15 cellular contexts compared by ENCODE assay signal in the genomic region with DNA sequence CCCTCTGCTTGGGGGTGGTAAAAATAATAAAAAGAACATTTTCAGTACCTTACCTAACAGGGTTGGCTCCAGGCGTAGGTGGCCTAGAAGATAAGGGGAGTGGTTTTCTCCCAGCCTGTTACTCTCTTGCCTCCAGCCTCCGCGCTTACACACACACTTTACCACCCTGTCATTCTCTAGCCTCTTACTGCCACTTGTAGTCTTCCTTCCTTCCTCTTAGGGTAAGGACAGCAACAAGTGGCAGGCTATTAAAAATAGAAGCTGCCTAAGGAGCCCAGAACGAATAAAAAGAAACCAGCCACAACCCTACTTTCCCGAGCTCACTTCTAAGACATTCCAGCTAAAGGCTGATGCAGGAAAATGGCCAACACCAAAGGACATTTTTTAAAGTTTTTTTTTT. TPM values are rescaled to one million over a fixed set of nuclear protein-coding genes. Genes with fewer than 3 reads are reported as not detected.
DNase-seq lines count a peak whose midpoint lies in the region; TF ChIP-seq lines count a peak whose summit lies in the region.
"Had no signal": no experiment of that assay in that cellular context is flagged by ENCODE, and none has a peak within 500 bp of the region (broad histone marks: within the 10 kb centered on the region; RNA-seq: fewer than 3 reads in every experiment).

No MANE protein-coding gene starts in this region.

- peak overlapping the region; percentile 35 for H2AFZ ChIP-seq in osteoblast (ENCODE audit: low read length)

- no peak overlapping the region for H3K4me3 Mint-ChIP-seq in dendritic cell treated with granulocyte-macrophage colony-stimulating factor and Interleukin-4, amounts not matched to agents 40 ng/mL and 50 ng/mL, for 4 days
- H3K4me3 Mint-ChIP-seq: activated B cell treated with CpG ODN at 0.5 μM for 24 hours, IgD-negative memory B cell had no signal

- TF ChIP-seq CTCF in osteoblast (IDR thresholded peaks at IDR 0.05; ENCODE audit: extremely low read depth, low read depth, low read length) (no peak), GM13976 (IDR thresholded peaks at IDR 0.05; ENCODE audit: borderline replicate concordance, control extremely low read depth, extremely low read depth, insufficient read depth, missing control alignments) (no peak)

- H3K27me3 ChIP-seq in HUES6 (ENCODE audit: control insufficient read depth, insufficient read depth, low read length) (no peaks in the 10 kb centered on the region), osteoblast (ENCODE audit: insufficient read depth, low read length) (peaks cover 5% of the 10 kb centered on the region)

- H3K27ac ChIP-seq in HUES6 (ENCODE audit: low read depth, low read length) (peak overlapping the region; percentile 43; the same call in 1 of the 2 replicates), osteoblast (ENCODE audit: low read depth, low read length) (no peak overlapping the region)

- no peaks in the 10 kb centered on the region for H4K20me1 ChIP-seq in osteoblast (ENCODE audit: insufficient read depth, low read length)

- peaks cover 24% of the 10 kb centered on the region for H3K4me1 Mint-ChIP-seq in dendritic cell treated with granulocyte-macrophage colony-stimulating factor and Interleukin-4, amounts not matched to agents 40 ng/mL and 50 ng/mL, for 4 days (ENCODE audit: low read depth)

- H3K27me3 Mint-ChIP-seq in dendritic cell treated with granulocyte-macrophage colony-stimulating factor and Interleukin-4, amounts not matched to agents 40 ng/mL and 50 ng/mL, for 4 days: peaks cover 2% of the 10 kb centered on the region

- H3K4me1 ChIP-seq in HUES6 (ENCODE audit: control insufficient read depth, insufficient read depth, low read length) (peaks cover 28% of the 10 kb centered on the region), osteoblast (ENCODE audit: insufficient read depth, low read length) (peaks cover 15% of the 10 kb centered on the region)

- no peaks in the 10 kb centered on the region for H3K9me3 Mint-ChIP-seq in dendritic cell treated with granulocyte-macrophage colony-stimulating factor and Interleukin-4, amounts not matched to agents 40 ng/mL and 50 ng/mL, for 4 days
- H3K9me3 Mint-ChIP-seq: activated B cell treated with CpG ODN at 0.5 μM for 24 hours had no signal

- no peak overlapping the region for H3K9ac ChIP-seq in HUES6 (ENCODE audit: low read length)
- H3K9ac ChIP-seq: SK-N-SH had no signal

- H3K79me2 ChIP-seq in osteoblast (ENCODE audit: insufficient read depth, low read length): no peaks in the 10 kb centered on the region

- in situ Hi-C loops in GM13976 (cut with MboI; ENCODE audit: low sequenced_read_pairs, unreplicated experiment): no loop called here

- peak overlapping the region; percentile 18 for H3K4me2 ChIP-seq in osteoblast (ENCODE audit: insufficient read depth, low read length)
- H3K4me2 ChIP-seq: SK-N-SH had no signal

- intact Hi-C loops in dendritic cell treated with granulocyte-macrophage colony-stimulating factor and Interleukin-4, amounts not matched to agents 40 ng/mL and 50 ng/mL, for 4 days (cut with micrococcal nuclease): no loop called here

- H3K27ac Mint-ChIP-seq in dendritic cell treated with granulocyte-macrophage colony-stimulating factor and Interleukin-4, amounts not matched to agents 40 ng/mL and 50 ng/mL, for 4 days: peak overlapping the region; percentile 74
- H3K27ac Mint-ChIP-seq: activated B cell treated with CpG ODN at 0.5 μM for 24 hours, IgD-negative memory B cell had no signal

- H3K9me3 ChIP-seq in HUES6 (ENCODE audit: control insufficient read depth, insufficient read depth, low read depth, low read length) (no peaks in the 10 kb centered on the region), osteoblast (ENCODE audit: low read depth, low read length) (no peaks in the 10 kb centered on the region)
- H3K9me3 ChIP-seq: SK-N-SH had no signal

- no peaks in the 10 kb centered on the region for H3K36me3 Mint-ChIP-seq in dendritic cell treated with granulocyte-macrophage colony-stimulating factor and Interleukin-4, amounts not matched to agents 40 ng/mL and 50 ng/mL, for 4 days (ENCODE audit: low read depth)
- H3K36me3 Mint-ChIP-seq: IgD-negative memory B cell had no signal

- peak; percentile 66 for DNase-seq in ELF-1 (ENCODE audit: low read depth, low spot score)
- no peak for DNase-seq in osteoblast (ENCODE audit: insufficient read length, low spot score, missing footprints)
- DNase-seq in iPS-NIHi11 (ENCODE audit: low spot score): no peak
- no peak for DNase-seq in effector CD4-positive, alpha-beta T cell
- no peak for DNase-seq in GM13976 (ENCODE audit: low spot score)
- DNase-seq: activated B cell treated with CpG ODN at 0.5 μM for 24 hours; activated T-cell treated with anti-CD3 and anti-CD28 coated beads, Interleukin-2, amount 50 U/mL, for 1 hour; dermis blood vessel endothelial cell; NCI-H146; NK-92 treated with Interleukin-12 subunit alpha and Interleukin-12 subunit beta, amount 100 ng/mL, for 24 hours; SK-N-SH had no signal

- H3K36me3 ChIP-seq in HUES6 (ENCODE audit: control insufficient read depth, insufficient read depth, low read length): no peaks in the 10 kb centered on the region
- H3K36me3 ChIP-seq in osteoblast (ENCODE audit: insufficient read depth, low read length): no peaks in the 10 kb centered on the region

- H3K4me3 ChIP-seq in HUES6 (ENCODE audit: low read depth, low read length) (no peak overlapping the region), osteoblast (ENCODE audit: insufficient read depth, low read length) (no peak overlapping the region)
- H3K4me3 ChIP-seq: skin epidermis had no signal

RNA-seq across cellular contexts. Expression of a gene that starts 9.6 kb away (rescaled TPM):
- not detected in 2 replicates for total RNA-seq in osteoblast
- total RNA-seq: activated B cell treated with CpG ODN at 0.5 μM for 24 hours, dermis blood vessel endothelial cell had no signal

RNA-seq across cellular contexts. Expression of a gene that starts 24.1 kb away (rescaled TPM):
- total RNA-seq in osteoblast: 24.6 and 27.7 TPM in 2 replicates
